In the genomic region with DNA sequence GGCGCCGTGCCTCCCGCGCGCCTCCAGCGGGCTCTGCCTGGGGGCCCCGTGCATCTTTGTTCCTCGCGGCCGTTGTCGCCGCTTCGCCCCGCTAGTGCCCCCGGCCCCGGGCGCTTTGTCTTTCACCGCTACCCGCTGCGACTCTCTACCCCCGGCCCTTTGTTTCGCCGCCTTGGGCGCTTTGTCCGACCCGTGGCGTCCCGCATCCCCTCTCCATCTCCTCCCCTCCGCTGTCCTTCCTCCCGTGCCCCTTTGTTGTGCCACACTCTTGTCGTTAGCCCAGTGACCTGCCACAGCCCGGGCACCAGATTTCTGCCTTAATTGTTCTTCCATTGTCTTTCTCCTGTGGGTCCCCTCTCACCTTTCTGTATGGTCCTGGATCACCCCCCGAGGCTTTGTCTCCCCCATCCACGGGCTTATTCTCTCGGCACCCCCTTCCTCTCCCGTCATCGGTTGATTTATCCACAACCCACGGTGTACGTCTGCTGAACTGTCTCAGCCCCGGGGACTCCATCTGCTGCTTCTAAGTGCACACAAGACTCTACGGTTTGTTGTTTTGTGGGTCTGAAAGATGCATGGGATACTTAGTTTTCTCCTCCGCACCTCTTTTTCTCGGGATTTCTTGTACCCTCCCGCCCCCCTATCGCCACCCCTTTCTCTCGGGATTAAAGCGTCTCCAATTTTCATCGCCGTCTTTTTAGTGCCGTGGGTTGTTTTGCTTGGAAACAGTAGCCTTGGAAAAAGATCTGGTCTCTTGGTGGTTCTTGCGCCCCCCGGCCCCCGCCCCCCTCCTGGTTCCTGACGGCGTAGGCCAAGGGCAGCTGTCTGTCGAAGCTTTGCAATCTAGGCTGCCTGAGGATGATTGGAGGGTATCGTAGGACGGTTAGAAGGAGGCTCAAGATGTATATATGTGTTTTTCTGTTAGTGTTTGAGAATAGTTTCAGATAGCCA, we compare ENCODE assay signal across 8 cellular contexts. TPM values are rescaled to one million over a fixed set of nuclear protein-coding genes. Genes with fewer than 3 reads are reported as not detected.
DNase-seq lines count a peak whose midpoint lies in the region; TF ChIP-seq lines count a peak whose summit lies in the region.

No MANE protein-coding gene starts in this region.

- no peak for DNase-seq in BJ (ENCODE audit: low read depth)
- peak; percentile 68 for DNase-seq in mesendoderm
- DNase-seq in stimulated activated naive CD4-positive, alpha-beta T cell (lab: John Stamatoyannopoulos, UW) = peak in 4 of 6 experiments; percentile 9 to 40 (median 24)
- no peak for DNase-seq in posterior vena cava (ENCODE audit: low spot score)
- no peak for DNase-seq in iPS-NIHi7 (ENCODE audit: extremely low spot score)

- H3K4me2 ChIP-seq in mesendoderm (ENCODE audit: low read length) = peak overlapping the region; percentile 83

- no peak overlapping the region for H3K23ac ChIP-seq in mesendoderm (ENCODE audit: low read length)

- H4K8ac ChIP-seq in mesendoderm (ENCODE audit: low read depth, low read length) = peak overlapping the region; percentile 77

- peaks cover 16% of the 10 kb centered on the region for H3K9me3 ChIP-seq in HUES6 (ENCODE audit: control insufficient read depth, insufficient read depth, low read depth, low read length)

- no peak overlapping the region for H2BK120ac ChIP-seq in mesendoderm (ENCODE audit: low read depth, low read length)

- POLR2A ChIA-PET in BJ (lab: Charles Lee) = no interaction called here

- H3K27ac ChIP-seq in HUES6 (ENCODE audit: low read depth, low read length) (peak overlapping the region; percentile 64; the same call in 1 of the 2 replicates), VCaP (peak overlapping the region; percentile 93), cingulate gyrus (ENCODE audit: low read depth, low read length) (peak overlapping the region; percentile 69), mesendoderm (ENCODE audit: low read depth, low read length) (peak overlapping the region; percentile 97)

- peaks cover 20% of the 10 kb centered on the region for H3K4me1 ChIP-seq in HUES6 (ENCODE audit: control insufficient read depth, insufficient read depth, low read length)
- H3K4me1 ChIP-seq in mesendoderm (ENCODE audit: control insufficient read depth, low read depth, low read length) = peaks cover 5% of the 10 kb centered on the region

- peak overlapping the region; percentile 89 for H3K18ac ChIP-seq in mesendoderm (ENCODE audit: low read length)

- H2AK5ac ChIP-seq in mesendoderm (ENCODE audit: low read length) = no peak overlapping the region

- peaks cover 42% of the 10 kb centered on the region for H3K79me2 ChIP-seq in mesendoderm (ENCODE audit: control insufficient read depth, insufficient read depth, low read length)

- H2BK15ac ChIP-seq in mesendoderm (replicated peaks; ENCODE audit: low read depth) = no peak overlapping the region

- H3K9ac ChIP-seq in HUES6 (ENCODE audit: low read length) (peak overlapping the region; percentile 93), mesendoderm (ENCODE audit: low read length) (peak overlapping the region; percentile 89)

- H3K4ac ChIP-seq in mesendoderm (ENCODE audit: low read depth, low read length) = peak overlapping the region; percentile 60

- H3K27me3 ChIP-seq in BJ (ENCODE audit: control insufficient read depth, insufficient read depth, low read length) (no peaks in the 10 kb centered on the region), HUES6 (ENCODE audit: control insufficient read depth, insufficient read depth, low read length) (no peaks in the 10 kb centered on the region), mesendoderm (ENCODE audit: insufficient read depth, low read length, poor library complexity) (no peaks in the 10 kb centered on the region)

- intact Hi-C loops in posterior vena cava (cut with DNase I) = loop anchor here (5.0 to 10.0 kb wide), 2 partner anchors 159 to 297 kb away; no protein-coding TSS in a partner anchor

- peak overlapping the region; percentile 94 for H3K56ac ChIP-seq in mesendoderm (ENCODE audit: low read length)

- no peak overlapping the region for H2BK5ac ChIP-seq in mesendoderm (ENCODE audit: low read length)

- H3K36me3 ChIP-seq in BJ (ENCODE audit: control insufficient read depth, insufficient read depth, low read length) = no peaks in the 10 kb centered on the region
- H3K36me3 ChIP-seq in HUES6 (ENCODE audit: control insufficient read depth, insufficient read depth, low read length) = no peaks in the 10 kb centered on the region
- no peaks in the 10 kb centered on the region for H3K36me3 ChIP-seq in mesendoderm (ENCODE audit: control insufficient read depth, insufficient read depth, low read length)

- CTCF ChIA-PET in BJ (lab: Yijun Ruan, JAX) = interaction anchor here (0.9 to 1.6 kb wide), 3 partner anchors 10 to 261 kb away, joined by 3 to 4 read pairs (median 3); no protein-coding TSS in a partner anchor

- peak overlapping the region; percentile 92 for H3K4me3 ChIP-seq in BJ (ENCODE audit: low read depth, low read length)
- H3K4me3 ChIP-seq in HUES6 (ENCODE audit: low read depth, low read length) = peak overlapping the region; percentile 98
- H3K4me3 ChIP-seq in mesendoderm (ENCODE audit: low read length) = peak overlapping the region; percentile 89

- no CpG with 5 or more reads among the region's 58 CpGs for WGBS in mesendoderm (ENCODE audit: extremely low coverage, insufficient coverage, low lambda C conversion rate)

- peaks cover 3% of the 10 kb centered on the region for H3K79me1 ChIP-seq in mesendoderm (ENCODE audit: low read length)

- TF ChIP-seq CTCF in BJ (IDR thresholded peaks at IDR 0.05; ENCODE audit: insufficient read depth, low read depth, low read length) (no peak), VCaP (conservative IDR thresholded peaks at IDR 0.05) (no peak)

- no peak overlapping the region for H4K5ac ChIP-seq in mesendoderm (ENCODE audit: low read length)

RNA-seq across cellular contexts. Expression of gene RBPJ, which starts 0.8 kb away (rescaled TPM):
- 31.6 and 51.5 TPM in 2 replicates for polyA plus RNA-seq in BJ (2011; rRNA removed)
- 25.0 and 25.4 TPM in 2 replicates for polyA minus RNA-seq in BJ (2011; rRNA and poly(A)+ RNA removed)
- 77.2 TPM for polyA plus RNA-seq in mesendoderm (2013, experiment 1 of 2)
- polyA plus RNA-seq in mesendoderm (2013, experiment 2 of 2) = 77.5 TPM
- total RNA-seq in posterior vena cava = 100 to 1,000 TPM in 1 of 2 donors, 10 to 100 TPM in 1; 78.4 to 116 TPM

Comparison
In these comparisons a context has a peak if more than half of its experiments do, and no peak if none do; other contexts are left out.
1. DNase-seq: peak in mesendoderm (single experiment) and stimulated activated naive CD4-positive, alpha-beta T cell (4 of 6); none in BJ (single experiment), posterior vena cava (single experiment) and iPS-NIHi7 (single experiment).
2. Peak in every context shown above with its lines, with median percentiles within 50 percentile points of each other: H3K4me3 ChIP-seq and H3K27ac ChIP-seq.